Comparison of ENCODE assay signal across 8 cellular contexts in the genomic region with DNA sequence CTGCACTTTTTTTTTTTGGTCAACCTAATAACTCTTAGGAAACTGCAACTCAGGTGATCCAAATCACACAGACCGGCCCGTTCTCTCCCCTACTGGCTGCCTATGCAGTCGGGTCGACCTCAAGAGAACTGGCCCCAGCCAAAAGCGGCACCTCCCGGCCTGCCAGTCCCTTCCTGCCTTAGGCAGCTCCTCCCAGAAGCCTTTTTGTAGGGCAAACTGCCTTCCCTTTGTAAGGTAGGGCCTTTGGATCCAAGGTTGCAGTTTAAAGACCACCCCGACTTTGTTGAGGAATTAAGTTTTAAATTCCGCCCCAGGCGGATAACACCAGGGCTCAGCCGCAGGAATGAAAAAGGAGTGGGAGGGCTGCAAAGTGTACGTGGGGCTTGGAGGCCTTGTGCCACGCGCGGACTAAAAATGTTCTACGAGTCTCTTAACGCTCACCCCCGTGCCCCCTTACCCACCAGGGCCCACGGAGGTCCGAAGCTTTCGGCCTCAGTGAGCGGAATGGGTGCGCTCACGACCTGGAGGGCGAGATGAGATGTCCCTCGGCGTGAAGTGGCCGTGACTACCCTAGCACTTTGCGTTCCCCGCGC. TPM values are rescaled to one million over a fixed set of nuclear protein-coding genes. Genes with fewer than 3 reads are reported as not detected.
A peak's percentile ranks its signal among the peaks of the same experiment; 100 is the strongest.
DNase-seq lines count a peak whose midpoint lies in the region; ATAC-seq and TF ChIP-seq lines count a peak whose summit lies in the region.

No MANE protein-coding gene starts in this region.

- no peak for TF ChIP-seq CTCF in glutamatergic neuron (IDR thresholded peaks at IDR 0.05; ENCODE audit: partially characterized antibody, unreplicated experiment)
- TF ChIP-seq CTCF in prostate gland (IDR thresholded peaks at IDR 0.05), result no peak

- peaks cover 27% of the 10 kb centered on the region for H3K4me1 Mint-ChIP-seq in activated T-cell treated with anti-CD3 and anti-CD28 coated beads, Interleukin-2, amount 50 U/mL, for 4 hours (ENCODE audit: low read depth)
- peaks cover 11% of the 10 kb centered on the region for H3K4me1 Mint-ChIP-seq in glutamatergic neuron (ENCODE audit: low read depth, unreplicated experiment)

- peak; percentile 42 for DNase-seq in NCI-H1092 treated with DMSO at 0.1 percent for 48 hours (lab: John Stamatoyannopoulos, UW)
- DNase-seq in NCI-H1092 (lab: John Stamatoyannopoulos, UW), result no peak
- DNase-seq in KG1 (lab: John Stamatoyannopoulos, UW), result peak; percentile 60
- DNase-seq in activated T-cell treated with anti-CD3 and anti-CD28 coated beads, Interleukin-2, amount 50 U/mL, for 4 hours, result peak; percentile 6
- peak; percentile 21 for DNase-seq in glutamatergic neuron
- DNase-seq in prostate gland (ENCODE audit: low spot score), result no peak
- no peak for DNase-seq in NCI-H2029 (lab: John Stamatoyannopoulos, UW)

- H3K27ac Mint-ChIP-seq in glutamatergic neuron (ENCODE audit: unreplicated experiment), result no peak overlapping the region

- peak overlapping the region; percentile 67 to 90 for H3K4me3 ChIP-seq in prostate gland

- intact Hi-C loops in prostate gland (cut with DNase I), result loop anchor here (5.0 kb wide), 1 partner anchor 174 kb away; a partner anchor contains a TSS

- H3K4me3 Mint-ChIP-seq in activated T-cell treated with anti-CD3 and anti-CD28 coated beads, Interleukin-2, amount 50 U/mL, for 4 hours, result peak overlapping the region; percentile 86
- peak overlapping the region; percentile 85 for H3K4me3 Mint-ChIP-seq in glutamatergic neuron (ENCODE audit: unreplicated experiment)

- H3K36me3 ChIP-seq in prostate gland, result peaks cover 0 to 6% of the 10 kb centered on the region in 2 donors

- H3K36me3 Mint-ChIP-seq in activated T-cell treated with anti-CD3 and anti-CD28 coated beads, Interleukin-2, amount 50 U/mL, for 4 hours (ENCODE audit: insufficient read depth), result peaks cover 12% of the 10 kb centered on the region
- H3K36me3 Mint-ChIP-seq in glutamatergic neuron (ENCODE audit: unreplicated experiment), result no peaks in the 10 kb centered on the region

- no peaks in the 10 kb centered on the region for H3K27me3 ChIP-seq in prostate gland (replicated peaks; ENCODE audit: insufficient read depth)

- H3K27ac ChIP-seq in prostate gland, result peak overlapping the region in 1 of 2 donors; percentile 72

- H3K9me3 Mint-ChIP-seq in activated T-cell treated with anti-CD3 and anti-CD28 coated beads, Interleukin-2, amount 50 U/mL, for 4 hours, result no peaks in the 10 kb centered on the region
- peaks cover 11% of the 10 kb centered on the region for H3K9me3 Mint-ChIP-seq in glutamatergic neuron (ENCODE audit: unreplicated experiment)

- 3% methylated on average over 30 of the region's 30 CpGs for WGBS in prostate gland

- peaks cover 2% of the 10 kb centered on the region for H3K4me1 ChIP-seq in prostate gland (replicated peaks)

- no peaks in the 10 kb centered on the region for H3K27me3 Mint-ChIP-seq in activated T-cell treated with anti-CD3 and anti-CD28 coated beads, Interleukin-2, amount 50 U/mL, for 4 hours (ENCODE audit: low read depth)
- peaks cover 4% of the 10 kb centered on the region for H3K27me3 Mint-ChIP-seq in glutamatergic neuron (ENCODE audit: unreplicated experiment)

- no peak for TF ChIP-seq POLR2A in prostate gland (IDR thresholded peaks at IDR 0.05)

- ATAC-seq in activated T-cell treated with anti-CD3 and anti-CD28 coated beads, Interleukin-2, amount 50 U/mL, for 4 hours, result no peak
- ATAC-seq in GM18517 (IDR thresholded peaks at IDR 0.05; ENCODE audit: unreplicated experiment), result no peak

- no peaks in the 10 kb centered on the region for H3K9me3 ChIP-seq in prostate gland

RNA-seq across cellular contexts. Expression of a gene that starts 0.6 kb away (rescaled TPM):
- total RNA-seq in activated T-cell treated with anti-CD3 and anti-CD28 coated beads, Interleukin-2, amount 50 U/mL, for 4 hours, result 1 to 10 TPM; 5.7 to 6.6 (median 6.3) TPM
- total RNA-seq in glutamatergic neuron (ENCODE audit: unreplicated experiment), result 16.5 TPM
- total RNA-seq in prostate gland, result 10 to 100 TPM; 13.8 to 35.0 TPM

RNA-seq across cellular contexts. Expression of a gene that starts 56.7 kb away (rescaled TPM):
- total RNA-seq in activated T-cell treated with anti-CD3 and anti-CD28 coated beads, Interleukin-2, amount 50 U/mL, for 4 hours, result 10 to 100 TPM; 17.9 to 30.8 (median 27.5) TPM
- total RNA-seq in glutamatergic neuron (ENCODE audit: unreplicated experiment) (112 TPM), prostate gland (10 to 100 TPM; 39.2 to 43.7 TPM)

Comparison
In these comparisons a context has a peak if more than half of its experiments do, and no peak if none do; other contexts are left out.
1. DNase-seq: peak in NCI-H1092 treated with DMSO at 0.1 percent for 48 hours (single experiment), KG1 (single experiment), activated T-cell treated with anti-CD3 and anti-CD28 coated beads, Interleukin-2, amount 50 U/mL, for 4 hours (single experiment) and glutamatergic neuron (single experiment); none in NCI-H1092 (single experiment), prostate gland (single experiment) and NCI-H2029 (single experiment).